Comparison of ENCODE assay signal across 11 cellular contexts in genomic region chr18:51053822-51054221, GRCh38. TPM values are rescaled to one million over a fixed set of nuclear protein-coding genes. Genes with fewer than 3 reads are reported as not detected.
DNase-seq lines count a peak whose midpoint lies in the region; ATAC-seq, FAIRE-seq and TF ChIP-seq lines count a peak whose summit lies in the region.
"Had no signal": no experiment of that assay in that cellular context is flagged by ENCODE, and none has a peak within 500 bp of the region (broad histone marks: within the 10 kb centered on the region; RNA-seq: fewer than 3 reads in every experiment).

No MANE protein-coding gene starts in this region.

- peak; percentile 49 for ATAC-seq in GM19397 (IDR thresholded peaks at IDR 0.05; ENCODE audit: unreplicated experiment)
- peak; percentile 74 for ATAC-seq in HG03354 (IDR thresholded peaks at IDR 0.05; ENCODE audit: poor library complexity, severe bottlenecking, unreplicated experiment)
- peak; percentile 78 for ATAC-seq in GM12878
- no peak for ATAC-seq in HG02840 (IDR thresholded peaks at IDR 0.05; ENCODE audit: low FRiP score, unreplicated experiment)
- no peak for ATAC-seq in lower lobe of right lung
- ATAC-seq: Panc1 had no signal

- POLR2A ChIA-PET in GM12878 (lab: Charles Lee): interaction anchor here (0.6 kb wide), 3 partner anchors 17 to 239 kb away, joined by 3 to 4 read pairs (median 4); no protein-coding TSS in a partner anchor

- intact Hi-C loops in GM12878 (cut with micrococcal nuclease; ENCODE audit: unreplicated experiment): no loop called here
- intact Hi-C loops in lower lobe of right lung (cut with DNase I): no loop called here

- H4K20me1 ChIP-seq in GM12878 (ENCODE audit: control insufficient read depth, insufficient read depth): no peaks in the 10 kb centered on the region

- H3K4me1 ChIP-seq in ACC112 (ENCODE audit: control insufficient read depth, insufficient read depth, low read length, unreplicated experiment) (peaks cover 16% of the 10 kb centered on the region), GM12878 (ENCODE audit: control insufficient read depth, insufficient read depth, low read length) (peaks cover 6% of the 10 kb centered on the region; the same call in 1 of the 2 replicates), lower lobe of right lung (peaks cover 7% of the 10 kb centered on the region)

- TF ChIP-seq CTCF in GM12878 (IDR thresholded peaks at IDR 0.05 in 2 of 3, conservative IDR thresholded peaks at IDR 0.05 in 1 of 3; ENCODE audit: control insufficient read depth in 2 of 3, extremely low read depth in 1 of 3, insufficient read depth in 1 of 3, low read depth in 3 of 3, low read length in 3 of 3) (no peak), lower lobe of right lung (IDR thresholded peaks at IDR 0.05) (no peak)

- H3K4me2 ChIP-seq in GM12878 (ENCODE audit: control insufficient read depth, insufficient read depth): peak overlapping the region; percentile 22

- H3K36me3 ChIP-seq in ACC112 (ENCODE audit: insufficient read depth, low read length) (peaks cover 22% of the 10 kb centered on the region), GM12878 (ENCODE audit: control insufficient read depth in 2 of 2, insufficient read depth in 2 of 2, low read length in 1 of 2) (peaks cover 0 to 13% of the 10 kb centered on the region in 2 experiments; a peak in 3 of 4 replicates), lower lobe of right lung (peaks cover 60% of the 10 kb centered on the region)

- no TSS peak for BruUV-seq in GM12878 (replicated peaks; lab: Mats Ljungman, UMichigan)

- H3K27me3 ChIP-seq in ACC112 (ENCODE audit: insufficient read depth, low read length) (no peaks in the 10 kb centered on the region), GM12878 (replicated peaks in 1 of 2; ENCODE audit: control insufficient read depth in 2 of 2, insufficient read depth in 2 of 2, low read length in 1 of 2) (no peaks in the 10 kb centered on the region), lower lobe of right lung (ENCODE audit: low read depth) (no peaks in the 10 kb centered on the region)
- H3K27me3 ChIP-seq: tibial artery had no signal

- SMC1A ChIA-PET in GM12878 (lab: Charles Lee; ENCODE audit: uncharacterized antibody, unreplicated experiment): interaction anchor here (0.6 to 2.1 kb wide), 12 partner anchors 11 to 381 kb away, joined by 3 to 10 read pairs (median 3); partner anchors contain the start of gene MRO

- H2AFZ ChIP-seq in ACC112 (ENCODE audit: low read length, unreplicated experiment): peak overlapping the region; percentile 23
- H2AFZ ChIP-seq in GM12878 (ENCODE audit: control insufficient read depth, low read depth, low read length): peak overlapping the region; percentile 56

- FAIRE-seq in GM12878 (lab: Jason Lieb, UNC): peak; percentile 62

- RAD21 ChIA-PET in GM12878 (lab: Charles Lee; ENCODE audit: unreplicated experiment): interaction anchor here (0.9 to 1.4 kb wide), 4 partner anchors 17 to 234 kb away, joined by 3 to 4 read pairs (median 3); partner anchors contain the start of genes MRO and SMAD4

- no peak for TF ChIP-seq RAD21 in GM12878 (IDR thresholded peaks at IDR 0.05; ENCODE audit: insufficient read depth, low read depth, low read length)

- H3K27ac ChIP-seq in ACC112 (ENCODE audit: low read depth, low read length) (peak overlapping the region; percentile 31; the same call in 1 of the 2 replicates), GM12878 (ENCODE audit: control insufficient read depth, insufficient read depth) (peak overlapping the region; percentile 72), lower lobe of right lung (no peak overlapping the region)
- H3K27ac ChIP-seq: left ventricle myocardium inferior, tibial artery had no signal

- TF ChIP-seq EP300 in GM12878 (IDR thresholded peaks at IDR 0.05; ENCODE audit: borderline replicate concordance in 1 of 2, control insufficient read depth in 1 of 2, low read depth in 2 of 2, low read length in 2 of 2): no peak

- no peaks in the 10 kb centered on the region for H3K9me3 ChIP-seq in GM12878 (replicated peaks; ENCODE audit: control insufficient read depth, insufficient read depth, low read length)
- H3K9me3 ChIP-seq in lower lobe of right lung: no peaks in the 10 kb centered on the region
- H3K9me3 ChIP-seq: left ventricle myocardium inferior, tibial artery had no signal

- no peak overlapping the region for H3K9ac ChIP-seq in GM12878 (ENCODE audit: control insufficient read depth, insufficient read depth, low read length)

- in situ Hi-C loops in GM12878 (cut with MboI): no loop called here

- DNase-seq in GM12878 (ENCODE audit: low read depth, low spot score) (no peak), NCI-H2171 (lab: John Stamatoyannopoulos, UW) (no peak), GOT3 (lab: John Stamatoyannopoulos, UW) (no peak), lower lobe of right lung (no peak)
- DNase-seq: left ventricle myocardium inferior, tibial artery had no signal

- WGBS in GM12878 (ENCODE audit: insufficient coverage, insufficient replicate concordance, low lambda C conversion rate, missing lambda C conversion rate): 100% methylated on average over 1 of the region's 1 CpG

- peak overlapping the region; percentile 49; the same call in 1 of the 2 replicates for H3K4me3 ChIP-seq in ACC112 (ENCODE audit: low read depth, low read length)
- no peak overlapping the region for H3K4me3 ChIP-seq in GM12878
- no peak overlapping the region for H3K4me3 ChIP-seq in lower lobe of right lung
- H3K4me3 ChIP-seq: left ventricle myocardium inferior, tibial artery had no signal

- no peak for TF ChIP-seq POLR2A in GM12878 (IDR thresholded peaks at IDR 0.05; ENCODE audit: low read depth, low read length)

- peaks cover 33% of the 10 kb centered on the region for H3K79me2 ChIP-seq in ACC112 (ENCODE audit: control insufficient read depth, insufficient read depth, low read length, unreplicated experiment)
- peaks cover 2% of the 10 kb centered on the region for H3K79me2 ChIP-seq in GM12878 (ENCODE audit: control insufficient read depth, insufficient read depth, low read length)

- CTCF ChIA-PET in GM12878 (lab: Yijun Ruan, JAX): interaction anchor here (0.9 to 1.8 kb wide), 9 partner anchors 11 to 237 kb away, joined by 3 to 7 read pairs (median 4); partner anchors contain the start of gene ME2

TF ChIP-seq in GM12878, 131 proteins besides CTCF, POLR2A, EP300 and RAD21:
- TF ChIP-seq E2F8 (IDR thresholded peaks at IDR 0.05; ENCODE audit: low read depth, partially characterized antibody): no peak
- 0 out of 2 replicates have a peak, but pooled peaks have one; percentile 47 for TF ChIP-seq MLLT1 (IDR thresholded peaks at IDR 0.05)

RNA-seq across cellular contexts. Expression of gene SMAD4, which starts 23.8 kb away (rescaled TPM):
- total RNA-seq in GM12878 (2013; cell fraction: nucleolus; rRNA removed): 206 and 224 TPM in 2 replicates
- total RNA-seq in GM12878 (2014; rRNA removed): 60.4 and 70.7 TPM in 2 replicates
- total RNA-seq in GM12878 (2014; rRNA removed; fragmentation: Illumina TruSeq; extraction: Trizol): 34.2 and 34.9 TPM in 2 replicates
- 57.5 and 64.5 TPM in 2 replicates for total RNA-seq in GM12878 (2021)
- polyA plus RNA-seq in GM12878 (2011; ENCODE audit: low read depth): 14.6 TPM
- polyA plus RNA-seq in GM12878 (2011; rRNA removed): 81.7 and 99.9 TPM in 2 replicates
- 42.4 and 59.6 TPM in 2 replicates for polyA plus RNA-seq in GM12878 (2011; cell fraction: cytosol; rRNA removed)
- polyA plus RNA-seq in GM12878 (2011; cell fraction: nucleus; rRNA removed): 48.1 and 49.9 TPM in 2 replicates
- 20.3 and 34.9 TPM in 2 replicates for polyA plus RNA-seq in GM12878 (2012)
- polyA plus RNA-seq in GM12878 (2014; fragmentation: Illumina TruSeq; extraction: Trizol): 45.7 and 70.1 TPM in 2 replicates
- polyA plus RNA-seq in GM12878 (2014; fragmentation: Nextera tagmentation; extraction: Ambion mirVana): 10 to 100 TPM in 1 of 2 experiments, 1 to 10 TPM in 1; 9.6 to 13.3 TPM
- 25.2 and 28.5 TPM in 2 replicates for polyA plus RNA-seq in GM12878 (2014; rRNA removed)
- 10 to 100 TPM; 10.3 to 40.8 TPM for polyA plus RNA-seq in GM12878 (2016; fragmentation: Nextera tagmentation; extraction: Ambion mirVana)
- polyA minus RNA-seq in GM12878 (2011; rRNA and poly(A)+ RNA removed): 70.0 and 177 TPM in 2 replicates
- polyA minus RNA-seq in GM12878 (2011; cell fraction: cytosol; rRNA and poly(A)+ RNA removed): 29.0 and 32.4 TPM in 2 replicates
- 15.7 and 30.4 TPM in 2 replicates for polyA minus RNA-seq in GM12878 (2011; cell fraction: nucleus; rRNA and poly(A)+ RNA removed)
- 97.8 TPM for total RNA-seq in lower lobe of right lung

Comparison
In these comparisons a context has a peak if more than half of its experiments do, and no peak if none do; other contexts are left out.
1. ATAC-seq: peak in GM19397 (single experiment), HG03354 (single experiment) and GM12878 (single experiment); none in HG02840 (single experiment) and lower lobe of right lung (0 of 2).